In the genomic region with DNA sequence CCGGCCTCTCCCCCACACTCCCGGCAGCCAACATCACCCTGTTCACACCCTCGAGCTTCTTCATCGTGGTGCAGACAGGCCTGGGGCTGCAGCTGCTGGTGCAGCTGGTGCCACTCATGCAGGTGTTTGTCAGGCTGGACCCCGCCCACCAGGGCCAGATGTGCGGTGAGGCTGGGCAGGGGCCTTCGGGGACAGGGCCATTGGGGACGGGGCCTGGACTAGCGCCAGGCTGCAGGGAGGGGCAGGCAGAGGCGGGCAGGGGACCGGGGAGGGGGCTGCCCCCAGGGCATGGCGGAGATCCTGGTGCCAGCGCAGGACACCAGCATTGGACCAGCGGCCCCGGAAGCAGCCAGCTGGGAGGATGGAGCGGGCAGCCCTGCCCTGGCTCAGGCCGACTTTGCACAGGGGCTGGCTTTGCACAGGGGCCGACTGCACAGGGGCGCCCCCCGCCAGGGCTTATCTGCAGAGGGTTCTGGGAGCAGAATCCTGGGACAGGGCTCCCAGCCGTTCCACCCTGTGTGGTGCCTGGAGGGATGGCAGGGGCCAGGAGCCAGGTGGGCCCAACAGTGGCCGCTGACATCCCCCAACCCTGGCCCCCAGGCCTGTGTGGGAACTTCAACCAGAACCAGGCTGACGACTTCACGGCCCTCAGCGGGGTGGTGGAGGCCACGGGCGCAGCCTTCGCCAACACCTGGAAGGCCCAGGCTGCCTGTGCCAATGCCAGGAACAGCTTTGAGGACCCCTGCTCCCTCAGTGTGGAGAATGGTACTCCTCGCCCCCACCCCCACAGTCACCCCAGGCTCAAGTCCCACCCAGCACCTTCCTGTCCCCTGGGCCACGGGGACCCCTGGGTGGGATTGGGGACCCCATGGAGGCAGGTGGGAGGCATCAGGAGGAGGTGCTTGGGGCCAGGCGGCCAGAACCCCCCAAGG, we compare ENCODE assay signal across 1 cellular context.
TF ChIP-seq lines count a peak whose summit lies in the region.

No MANE protein-coding gene starts in this region.

TF ChIP-seq in SK-N-SH, 30 proteins besides CTCF, POLR2A, EP300 and RAD21 (continued from another document):
- TF ChIP-seq ZBTB33 (IDR thresholded peaks at IDR 0.05; ENCODE audit: borderline replicate concordance, low read depth) (no peak), NFIC (IDR thresholded peaks at IDR 0.05; ENCODE audit: borderline replicate concordance) (no peak), EZH2phosphoT487 (IDR thresholded peaks at IDR 0.05; ENCODE audit: borderline replicate concordance, low read depth) (no peak), JUND (IDR thresholded peaks at IDR 0.05) (no peak), NRF1 (IDR thresholded peaks at IDR 0.05; ENCODE audit: low read depth, low read length) (no peak), RCOR1 (IDR thresholded peaks at IDR 0.05; ENCODE audit: low read length) (no peak)
- TF ChIP-seq, protein P1, sequence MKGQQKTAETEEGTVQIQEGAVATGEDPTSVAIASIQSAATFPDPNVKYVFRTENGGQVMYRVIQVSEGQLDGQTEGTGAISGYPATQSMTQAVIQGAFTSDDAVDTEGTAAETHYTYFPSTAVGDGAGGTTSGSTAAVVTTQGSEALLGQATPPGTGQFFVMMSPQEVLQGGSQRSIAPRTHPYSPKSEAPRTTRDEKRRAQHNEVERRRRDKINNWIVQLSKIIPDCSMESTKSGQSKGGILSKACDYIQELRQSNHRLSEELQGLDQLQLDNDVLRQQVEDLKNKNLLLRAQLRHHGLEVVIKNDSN (IDR thresholded peaks at IDR 0.05; ENCODE audit: borderline replicate concordance, low read depth) = no peak
- TF ChIP-seq, protein P2, sequence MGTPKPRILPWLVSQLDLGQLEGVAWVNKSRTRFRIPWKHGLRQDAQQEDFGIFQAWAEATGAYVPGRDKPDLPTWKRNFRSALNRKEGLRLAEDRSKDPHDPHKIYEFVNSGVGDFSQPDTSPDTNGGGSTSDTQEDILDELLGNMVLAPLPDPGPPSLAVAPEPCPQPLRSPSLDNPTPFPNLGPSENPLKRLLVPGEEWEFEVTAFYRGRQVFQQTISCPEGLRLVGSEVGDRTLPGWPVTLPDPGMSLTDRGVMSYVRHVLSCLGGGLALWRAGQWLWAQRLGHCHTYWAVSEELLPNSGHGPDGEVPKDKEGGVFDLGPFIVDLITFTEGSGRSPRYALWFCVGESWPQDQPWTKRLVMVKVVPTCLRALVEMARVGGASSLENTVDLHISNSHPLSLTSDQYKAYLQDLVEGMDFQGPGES (IDR thresholded peaks at IDR 0.05; ENCODE audit: low read depth, low read length) = no peak
